8 cellular contexts compared by ENCODE assay signal in the genomic region with DNA sequence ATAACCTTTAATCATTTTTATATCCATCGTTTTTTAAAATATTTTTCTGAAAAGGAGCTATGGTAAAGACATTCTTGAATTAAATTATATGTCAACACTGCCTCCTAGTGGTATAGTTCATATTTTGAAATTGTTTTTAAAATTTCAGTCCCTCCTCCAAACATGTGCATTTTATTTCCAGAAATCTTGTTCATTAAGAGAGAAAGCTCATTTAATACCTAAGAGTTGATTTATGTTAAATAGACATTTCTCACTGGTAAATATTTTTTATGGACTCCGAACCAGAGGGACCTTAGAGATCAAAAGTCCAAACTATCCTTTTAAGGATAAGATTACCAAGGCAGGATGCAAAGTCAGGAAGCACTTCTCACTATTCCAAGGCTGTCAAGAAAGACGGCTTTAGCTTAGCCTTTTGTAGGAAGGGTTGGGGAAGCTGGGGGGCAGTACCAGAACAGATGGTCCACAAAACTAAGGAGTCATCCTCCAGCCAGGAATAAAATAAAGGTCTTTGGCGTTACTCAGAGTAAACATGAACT. TPM values are rescaled to one million over a fixed set of nuclear protein-coding genes. Genes with fewer than 3 reads are reported as not detected.
DNase-seq lines count a peak whose midpoint lies in the region; ATAC-seq, FAIRE-seq and TF ChIP-seq lines count a peak whose summit lies in the region.

No MANE protein-coding gene starts in this region.

- CTCF ChIA-PET in CD4-positive, alpha-beta memory T cell (lab: Charles Lee; ENCODE audit: partially characterized antibody): interaction anchor here (0.6 to 5.8 kb wide), 49 partner anchors 9 to 741 kb away, joined by 3 to 71 read pairs (median 4); a partner anchor contains a TSS
- CTCF ChIA-PET in H1 (lab: Charles Lee; ENCODE audit: partially characterized antibody): interaction anchor here (0.6 to 6.6 kb wide), 72 partner anchors 11 to 659 kb away, joined by 3 to 243 read pairs (median 4); a partner anchor contains a TSS

- no peak overlapping the region for H3K9ac ChIP-seq in H1 (replicated peaks in 1 of 4; ENCODE audit: extremely low read depth in 1 of 4, low read depth in 3 of 4, low read length in 3 of 4)

- H4K8ac ChIP-seq in H1 (ENCODE audit: extremely low read depth, insufficient read depth, low read length): no peak overlapping the region

- H2AK5ac ChIP-seq in H1 (ENCODE audit: low read depth, low read length): no peak overlapping the region

- peaks cover 7 to 11% (median 10%) of the 10 kb centered on the region in 4 donors for H3K4me1 Mint-ChIP-seq in CD4-positive, alpha-beta memory T cell
- H3K4me1 Mint-ChIP-seq in mesothelial cell of epicardium: peaks cover 14% of the 10 kb centered on the region

- DNase-seq in CD4-positive, alpha-beta memory T cell: peak in 4 of 5 donors; percentile 35 to 42 (median 41)
- DNase-seq in Jurkat, Clone E6-1 (ENCODE audit: low read depth, low spot score): peak; percentile 54
- DNase-seq in SJSA1 (ENCODE audit: low read depth in 1 of 2, low spot score in 2 of 2) (peak in 1 of 2 experiments; percentile 59), H1 (ENCODE audit: low read depth in 1 of 2, low spot score in 2 of 2) (no peak), mesothelial cell of epicardium (ENCODE audit: low spot score in 2 of 2, unreplicated experiment in 2 of 2) (no peak), activated gamma-delta T cell (lab: John Stamatoyannopoulos, UW) (no peak)

- no peaks in the 10 kb centered on the region for H3K9me3 Mint-ChIP-seq in CD4-positive, alpha-beta memory T cell
- no peaks in the 10 kb centered on the region for H3K9me3 Mint-ChIP-seq in mesothelial cell of epicardium

- TF ChIP-seq CTCF in H1 (IDR thresholded peaks at IDR 0.05; ENCODE audit: control extremely low read depth in 1 of 3, insufficient read depth in 1 of 3, low read depth in 1 of 3, low read length in 3 of 3) (peak in 1 of 3 experiments; percentile 8; a peak in 1 of 4 replicates), mesothelial cell of epicardium (IDR thresholded peaks at IDR 0.05; ENCODE audit: unreplicated experiment) (peak; percentile 77)

- peak overlapping the region; percentile 19 to 57; a peak in 3 of 4 replicates for H3K4me2 ChIP-seq in H1 (ENCODE audit: insufficient read depth in 1 of 2, low read depth in 2 of 2, low read length in 2 of 2)

- H3K36me3 Mint-ChIP-seq in CD4-positive, alpha-beta memory T cell: no peaks in the 10 kb centered on the region
- no peaks in the 10 kb centered on the region for H3K36me3 Mint-ChIP-seq in mesothelial cell of epicardium

- peak overlapping the region; percentile 61 for H2BK5ac ChIP-seq in H1 (ENCODE audit: low read depth, low read length)

- H3K14ac ChIP-seq in H1 (ENCODE audit: insufficient read length): no peak overlapping the region

- H3K27ac Mint-ChIP-seq in CD4-positive, alpha-beta memory T cell: peak overlapping the region in 5 of 7 donors; percentile 2 to 70 (median 62)
- H3K27ac Mint-ChIP-seq in mesothelial cell of epicardium: peak overlapping the region; percentile 92

- H3K9me3 ChIP-seq in CD4-positive, alpha-beta memory T cell (ENCODE audit: control insufficient read depth in 1 of 2, low read length in 2 of 2): no peaks in the 10 kb centered on the region
- H3K9me3 ChIP-seq in SJSA1 (replicated peaks) (no peaks in the 10 kb centered on the region), H1 (ENCODE audit: insufficient read depth in 2 of 2, low read depth in 1 of 2, low read length in 1 of 2) (no peaks in the 10 kb centered on the region)

- peak overlapping the region in 1 of 2 donors; percentile 26 for H3K4me3 ChIP-seq in CD4-positive, alpha-beta memory T cell (ENCODE audit: low read length in 2 of 2)
- H3K4me3 ChIP-seq in Jurkat, Clone E6-1 (ENCODE audit: low read length): peak overlapping the region; percentile 24
- peak overlapping the region; percentile 20 for H3K4me3 ChIP-seq in SJSA1
- peak overlapping the region in 3 of 4 experiments; percentile 12 to 54 (median 32); a peak in 4 of 8 replicates for H3K4me3 ChIP-seq in H1 (ENCODE audit: extremely low read depth in 1 of 4, insufficient read depth in 2 of 4, low read depth in 3 of 4, low read length in 4 of 4)

- H3K79me2 ChIP-seq in H1 (ENCODE audit: control insufficient read depth in 1 of 2, insufficient read depth in 2 of 2, low read length in 2 of 2): no peaks in the 10 kb centered on the region

- H3K4me1 ChIP-seq in CD4-positive, alpha-beta memory T cell (ENCODE audit: insufficient read depth, low read length): peaks cover 13% of the 10 kb centered on the region
- peaks cover 10% of the 10 kb centered on the region for H3K4me1 ChIP-seq in SJSA1 (replicated peaks)
- peaks cover 0 to 7% (median 1%) of the 10 kb centered on the region in 4 experiments; a peak in 5 of 7 replicates for H3K4me1 ChIP-seq in H1 (replicated peaks in 1 of 4; ENCODE audit: control insufficient read depth in 3 of 4, insufficient read depth in 4 of 4, low read length in 3 of 4)

- H2BK12ac ChIP-seq in H1 (ENCODE audit: low read depth, low read length): peak overlapping the region; percentile 55; the same call in 1 of the 2 replicates

- no peak for TF ChIP-seq EP300 in H1 (IDR thresholded peaks at IDR 0.05; ENCODE audit: borderline replicate concordance in 1 of 2, low read depth in 2 of 2, low read length in 2 of 2)

- no peak overlapping the region for H3K27ac ChIP-seq in CD4-positive, alpha-beta memory T cell (ENCODE audit: low read depth, low read length)
- peak overlapping the region; percentile 83 for H3K27ac ChIP-seq in SJSA1
- no peak overlapping the region for H3K27ac ChIP-seq in H1 (ENCODE audit: low read depth, low read length)

- H3K23me2 ChIP-seq in H1 (ENCODE audit: low read depth, low read length): no peaks in the 10 kb centered on the region; the same call in none of the 2 replicates

- no peak overlapping the region for H4K5ac ChIP-seq in H1 (ENCODE audit: insufficient read length, low read depth, low read length)

- H3K27me3 ChIP-seq in CD4-positive, alpha-beta memory T cell (ENCODE audit: insufficient read depth, low read length): no peaks in the 10 kb centered on the region
- no peaks in the 10 kb centered on the region for H3K27me3 ChIP-seq in SJSA1 (replicated peaks)
- H3K27me3 ChIP-seq in H1 (replicated peaks in 1 of 4; ENCODE audit: control insufficient read depth in 3 of 4, extremely low read depth in 1 of 4, insufficient read depth in 3 of 4, low read length in 3 of 4): no peaks in the 10 kb centered on the region

- H3K18ac ChIP-seq in H1 (ENCODE audit: extremely low read depth, low read length): peak overlapping the region; percentile 51

- POLR2A ChIA-PET in CD4-positive, alpha-beta memory T cell (lab: Charles Lee; ENCODE audit: partially characterized antibody): interaction anchor here (1.0 to 1.7 kb wide), 2 partner anchors 103 to 149 kb away, joined by 4 to 5 read pairs; a partner anchor contains a TSS
- POLR2A ChIA-PET in H1 (lab: Charles Lee; ENCODE audit: partially characterized antibody): interaction anchor here (1.0 to 1.4 kb wide), 6 partner anchors 13 to 147 kb away, joined by 3 read pairs; no protein-coding TSS in a partner anchor

- H2BK120ac ChIP-seq in H1 (replicated peaks; ENCODE audit: low read depth, low read length): no peak overlapping the region

- no peak overlapping the region for H4K91ac ChIP-seq in H1 (replicated peaks; ENCODE audit: insufficient read length, low read length)

- H2AFZ ChIP-seq in H1 (ENCODE audit: low read length): peak overlapping the region; percentile 57; the same call in 1 of the 2 replicates

- no peak overlapping the region for H2BK15ac ChIP-seq in H1 (ENCODE audit: low read length)

- no peak for ATAC-seq in HG03442 (IDR thresholded peaks at IDR 0.05; ENCODE audit: unreplicated experiment)
- ATAC-seq in GM19324 (IDR thresholded peaks at IDR 0.05; ENCODE audit: low FRiP score, unreplicated experiment): no peak

- no peak overlapping the region for H3K56ac ChIP-seq in H1 (replicated peaks; ENCODE audit: insufficient read length, low read depth, low read length)

- H3K23ac ChIP-seq in H1 (ENCODE audit: insufficient read length): no peak overlapping the region

- H2BK20ac ChIP-seq in H1 (ENCODE audit: low read length): no peak overlapping the region

- no peak for TF ChIP-seq POLR2A in H1 (IDR thresholded peaks at IDR 0.05; ENCODE audit: control extremely low read depth in 1 of 2, low read depth in 2 of 2, low read length in 2 of 2)

- intact Hi-C loops in CD4-positive, alpha-beta memory T cell (cut with micrococcal nuclease): loop anchor here (1.0 to 10.0 kb wide), 9 partner anchors 68 to 952 kb away; no protein-coding TSS in a partner anchor

- WGBS in H1 (ENCODE audit: extremely low coverage in 1 of 2, insufficient coverage in 1 of 2, insufficient read length in 1 of 2, insufficient replicate concordance in 2 of 2, low coverage in 1 of 2, low lambda C conversion rate in 2 of 2, missing lambda C conversion rate in 1 of 2), 2 experiments: 23% methylated on average over 4 of the region's 4 CpGs; no CpG with 5 or more reads in 1 of the 2 experiments

- H3K27me3 Mint-ChIP-seq in CD4-positive, alpha-beta memory T cell: peaks cover 4 to 7% of the 10 kb centered on the region in 2 donors
- H3K27me3 Mint-ChIP-seq in mesothelial cell of epicardium (ENCODE audit: low read depth): no peaks in the 10 kb centered on the region

- peak overlapping the region; percentile 49 to 83 (median 72) for H3K4me3 Mint-ChIP-seq in CD4-positive, alpha-beta memory T cell
- peak overlapping the region; percentile 77 for H3K4me3 Mint-ChIP-seq in mesothelial cell of epicardium

- H3K79me1 ChIP-seq in H1 (ENCODE audit: low read depth, low read length): no peaks in the 10 kb centered on the region; the same call in 1 of the 2 replicates

- peak in 1 of 2 experiments; percentile 23; a peak in 2 of 4 replicates for TF ChIP-seq RAD21 in H1 (IDR thresholded peaks at IDR 0.05 in 1 of 2, conservative IDR thresholded peaks at IDR 0.05 in 1 of 2; ENCODE audit: low read depth in 2 of 2, low read length in 2 of 2)

- no peak overlapping the region for H3K4ac ChIP-seq in H1 (replicated peaks; ENCODE audit: insufficient read length, low read depth, low read length)

- no peak for FAIRE-seq in H1 (lab: Jason Lieb, UNC)

- H4K20me1 ChIP-seq in H1 (replicated peaks in 1 of 2; ENCODE audit: control insufficient read depth in 1 of 2, insufficient read depth in 2 of 2, low read length in 2 of 2): no peaks in the 10 kb centered on the region

- no peaks in the 10 kb centered on the region for H3K36me3 ChIP-seq in CD4-positive, alpha-beta memory T cell (ENCODE audit: insufficient read depth, low read length)
- no peaks in the 10 kb centered on the region for H3K36me3 ChIP-seq in SJSA1
- H3K36me3 ChIP-seq in H1 (ENCODE audit: control insufficient read depth in 2 of 4, insufficient read depth in 4 of 4, low read length in 3 of 4): no peaks in the 10 kb centered on the region

RNA-seq across cellular contexts. Expression of a gene that starts 21.6 kb away (rescaled TPM):
- not detected for total RNA-seq in CD4-positive, alpha-beta memory T cell
- polyA plus RNA-seq in CD4-positive, alpha-beta memory T cell: not detected
- not detected for polyA plus RNA-seq in Jurkat, Clone E6-1 (2012; ENCODE audit: insufficient read depth, insufficient read length)
- not detected in 2 replicates for total RNA-seq in SJSA1 (2014; rRNA removed; shearing (Covaris generic))
- 1.6 and 1.7 TPM in 2 replicates for total RNA-seq in H1 (2021; fragmentation: NEBNext Ultra II Directional; extraction: Animal tissue kit (Norgen Biotek cat#: 25700))
- polyA plus RNA-seq in H1 (2011; rRNA removed): 0.54 and 1.1 TPM in 2 replicates
- polyA plus RNA-seq in H1 (2011; cell fraction: cytosol; rRNA removed): 0.85 TPM
- 1.1 TPM for polyA plus RNA-seq in H1 (2011; cell fraction: nucleus; rRNA removed)
- 1.0 to 2.4 TPM (median 2.1 TPM) in 4 replicates for polyA plus RNA-seq in H1 (2012, experiment 1 of 2)
- 0.08 TPM for polyA plus RNA-seq in H1 (2012, experiment 2 of 2)
- polyA plus RNA-seq in H1 (2013, experiment 1 of 2): 0.97 TPM
- polyA plus RNA-seq in H1 (2013, experiment 2 of 2): 1.0 TPM
- polyA minus RNA-seq in H1 (2011; rRNA and poly(A)+ RNA removed): 0.22 and 1.5 TPM in 2 replicates
- 1.8 TPM for polyA minus RNA-seq in H1 (2011; cell fraction: cytosol; rRNA and poly(A)+ RNA removed)
- 2.1 TPM for polyA minus RNA-seq in H1 (2011; cell fraction: nucleus; rRNA and poly(A)+ RNA removed)
- not detected in 3 replicates for total RNA-seq in mesothelial cell of epicardium

Comparison
In these comparisons a context has a peak if more than half of its experiments do, and no peak if none do; other contexts are left out.
1. DNase-seq: peak in CD4-positive, alpha-beta memory T cell (4 of 5) and Jurkat, Clone E6-1 (single experiment); none in H1 (0 of 2), mesothelial cell of epicardium (0 of 2) and activated gamma-delta T cell (single experiment).